Comparison of ENCODE assay signal across 14 cellular contexts in genomic region chr6:158758941-158759479, GRCh38.
DNase-seq lines count a peak whose midpoint lies in the region; TF ChIP-seq lines count a peak whose summit lies in the region.
"Had no signal": no experiment of that assay in that cellular context is flagged by ENCODE, and none has a peak within 500 bp of the region (broad histone marks: within the 10 kb centered on the region; RNA-seq: fewer than 3 reads in every experiment).

No MANE protein-coding gene starts in this region.

- H3K27me3 Mint-ChIP-seq in nephron (ENCODE audit: low read depth) = no peaks in the 10 kb centered on the region
- H3K27me3 Mint-ChIP-seq: naive thymus-derived CD4-positive, alpha-beta T cell; T-cell had no signal

- H3K9me3 Mint-ChIP-seq in nephron = no peaks in the 10 kb centered on the region
- H3K9me3 Mint-ChIP-seq: naive thymus-derived CD4-positive, alpha-beta T cell; T-cell had no signal

- peaks cover 53% of the 10 kb centered on the region for H3K4me1 Mint-ChIP-seq in nephron

- peak overlapping the region in 2 of 3 experiments; percentile 73 to 78 for H3K27ac Mint-ChIP-seq in nephron

- H3K36me3 Mint-ChIP-seq in nephron (ENCODE audit: low read depth) = peaks cover 5% of the 10 kb centered on the region

- H3K27ac ChIP-seq in breast epithelium = no peak overlapping the region
- H3K27ac ChIP-seq: upper lobe of left lung had no signal

- DNase-seq in NCI-H146 (lab: John Stamatoyannopoulos, UW) = peak; percentile 42
- no peak for DNase-seq in NCI-H146 treated with DMSO at 0.1 percent for 48 hours (lab: John Stamatoyannopoulos, UW; ENCODE audit: unreplicated experiment)
- peak; percentile 60 for DNase-seq in NCI-H1694 treated with DMSO at 0.1 percent for 48 hours (lab: John Stamatoyannopoulos, UW)
- DNase-seq in SHP77 (lab: John Stamatoyannopoulos, UW) = peak; percentile 19 to 34
- no peak for DNase-seq in breast epithelium (ENCODE audit: low spot score in 2 of 2)
- DNase-seq in activated CD8-positive, alpha-beta memory T cell treated with anti-CD3 and anti-CD28 coated beads for 24 hours = no peak
- no peak for DNase-seq in AG08396 (ENCODE audit: low spot score)
- DNase-seq: activated CD4-positive, alpha-beta T cell treated with anti-CD3 and anti-CD28 coated beads, Interleukin-2, amount 50 U/mL, for 4 hours; Kasumi-1; kidney glomerular epithelial cell; naive thymus-derived CD4-positive, alpha-beta T cell; T-cell; upper lobe of left lung had no signal

- H3K4me3 Mint-ChIP-seq in nephron = no peak overlapping the region
- H3K4me3 Mint-ChIP-seq: naive thymus-derived CD4-positive, alpha-beta T cell; T-cell had no signal

- H3K27me3 ChIP-seq in breast epithelium = no peaks in the 10 kb centered on the region
- H3K27me3 ChIP-seq: upper lobe of left lung had no signal

- no peaks in the 10 kb centered on the region for H3K9me3 ChIP-seq in breast epithelium
- H3K9me3 ChIP-seq: upper lobe of left lung had no signal

- TF ChIP-seq POLR2A in breast epithelium (IDR thresholded peaks at IDR 0.05) = no peak

- no peaks in the 10 kb centered on the region for H3K36me3 ChIP-seq in breast epithelium

- no peak for TF ChIP-seq CTCF in nephron (IDR thresholded peaks at IDR 0.05; ENCODE audit: unreplicated experiment in 3 of 3)
- TF ChIP-seq CTCF in breast epithelium (IDR thresholded peaks at IDR 0.05) = no peak

- H3K4me1 ChIP-seq in breast epithelium = no peaks in the 10 kb centered on the region
- H3K4me1 ChIP-seq: upper lobe of left lung had no signal

- intact Hi-C loops in breast epithelium (cut with DNase I; ENCODE audit: low total_unique reads) = no loop called here

- H3K4me3 ChIP-seq in breast epithelium = no peak overlapping the region
- H3K4me3 ChIP-seq: upper lobe of left lung had no signal

Comparison
In these comparisons a context has a peak if more than half of its experiments do, and no peak if none do; other contexts are left out.
1. DNase-seq: peak in NCI-H146 (single experiment), NCI-H1694 treated with DMSO at 0.1 percent for 48 hours (single experiment) and SHP77 (2 of 2); none in NCI-H146 treated with DMSO at 0.1 percent for 48 hours (single experiment), breast epithelium (0 of 2), activated CD8-positive, alpha-beta memory T cell treated with anti-CD3 and anti-CD28 coated beads for 24 hours (single experiment) and AG08396 (single experiment).